In the genomic region with DNA sequence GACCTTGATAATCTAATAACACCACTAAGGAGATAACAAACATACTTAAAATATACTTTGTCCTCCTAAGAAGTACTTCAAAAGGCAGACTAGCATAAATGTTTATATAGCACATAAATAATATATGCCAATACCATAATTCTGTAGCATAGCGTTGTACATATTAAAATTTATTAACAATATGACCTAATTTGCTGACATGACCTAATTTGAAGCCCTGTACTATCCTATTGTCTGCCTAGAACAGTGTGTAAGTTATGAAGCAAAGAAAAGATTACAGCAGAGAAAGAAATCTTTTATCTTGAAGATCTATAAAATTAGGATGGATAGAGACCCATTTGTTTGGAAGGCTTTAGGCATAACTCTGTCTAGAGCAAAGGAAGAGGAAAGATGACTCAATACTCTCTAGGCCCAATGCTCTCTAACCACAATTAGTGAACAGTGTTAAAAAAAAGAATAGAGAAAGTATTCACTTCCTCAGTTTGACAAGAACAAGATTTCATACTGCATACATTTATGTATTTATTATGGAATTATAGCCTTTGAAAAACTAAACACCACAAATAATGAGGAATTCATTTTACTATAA, we compare ENCODE assay signal across 10 cellular contexts.
DNase-seq lines count a peak whose midpoint lies in the region; ATAC-seq and TF ChIP-seq lines count a peak whose summit lies in the region.
"Had no signal": no experiment of that assay in that cellular context is flagged by ENCODE, and none has a peak within 500 bp of the region (broad histone marks: within the 10 kb centered on the region; RNA-seq: fewer than 3 reads in every experiment).

No MANE protein-coding gene starts in this region.

- no peak overlapping the region for H3K27ac ChIP-seq in RWPE2 (ENCODE audit: poor library complexity, severe bottlenecking)
- no peak overlapping the region for H3K27ac ChIP-seq in suprapubic skin

- H3K36me3 ChIP-seq in RWPE2 (ENCODE audit: low read depth) = no peaks in the 10 kb centered on the region
- H3K36me3 ChIP-seq in suprapubic skin = peaks cover 8% of the 10 kb centered on the region
- H3K36me3 ChIP-seq: MG63 had no signal

- TF ChIP-seq POLR2A in suprapubic skin (IDR thresholded peaks at IDR 0.05) = no peak

- H3K4me3 ChIP-seq in RWPE2 (ENCODE audit: severe bottlenecking) (no peak overlapping the region), suprapubic skin (no peak overlapping the region)
- H3K4me3 ChIP-seq: MG63 had no signal

- no peaks in the 10 kb centered on the region for H3K9me3 ChIP-seq in RWPE2 (ENCODE audit: severe bottlenecking)
- H3K9me3 ChIP-seq in suprapubic skin = peaks cover 12% of the 10 kb centered on the region
- H3K9me3 ChIP-seq: MG63 had no signal

- TF ChIP-seq CTCF in RWPE2 (IDR thresholded peaks at IDR 0.05; ENCODE audit: poor library complexity, severe bottlenecking) (no peak), suprapubic skin (IDR thresholded peaks at IDR 0.05) (no peak)

- WGBS in suprapubic skin = 80% methylated on average over 1 of the region's 1 CpG

- TF ChIP-seq EP300 in suprapubic skin (IDR thresholded peaks at IDR 0.05) = no peak

- H3K4me1 ChIP-seq in RWPE2 (ENCODE audit: insufficient read depth, poor library complexity, severe bottlenecking) (peaks cover 10% of the 10 kb centered on the region), suprapubic skin (no peaks in the 10 kb centered on the region)

- no peak for DNase-seq in RWPE2 (ENCODE audit: low spot score)
- peak; percentile 30 for DNase-seq in kidney tubule cell (ENCODE audit: low spot score)
- no peak for DNase-seq in NCI-H1092 treated with DMSO at 0.1 percent for 48 hours (lab: John Stamatoyannopoulos, UW)
- DNase-seq in suprapubic skin (ENCODE audit: low spot score in 2 of 2) = no peak
- DNase-seq in NCI-H526 (lab: John Stamatoyannopoulos, UW) = no peak
- DNase-seq: H9, MG63 had no signal

- ATAC-seq in GM18519 (IDR thresholded peaks at IDR 0.05; ENCODE audit: low FRiP score, unreplicated experiment) (peak; percentile 93), HG02981 (IDR thresholded peaks at IDR 0.05; ENCODE audit: unreplicated experiment) (peak; percentile 77), RWPE2 (ENCODE audit: low read depth) (peak; percentile 74), HG03354 (IDR thresholded peaks at IDR 0.05; ENCODE audit: poor library complexity, severe bottlenecking, unreplicated experiment) (no peak)

- no peaks in the 10 kb centered on the region for H3K27me3 ChIP-seq in RWPE2 (ENCODE audit: insufficient read depth, poor library complexity, severe bottlenecking)
- no peaks in the 10 kb centered on the region for H3K27me3 ChIP-seq in suprapubic skin
- H3K27me3 ChIP-seq: MG63 had no signal
